Comparison of ENCODE assay signal across 16 cellular contexts in the genomic region with DNA sequence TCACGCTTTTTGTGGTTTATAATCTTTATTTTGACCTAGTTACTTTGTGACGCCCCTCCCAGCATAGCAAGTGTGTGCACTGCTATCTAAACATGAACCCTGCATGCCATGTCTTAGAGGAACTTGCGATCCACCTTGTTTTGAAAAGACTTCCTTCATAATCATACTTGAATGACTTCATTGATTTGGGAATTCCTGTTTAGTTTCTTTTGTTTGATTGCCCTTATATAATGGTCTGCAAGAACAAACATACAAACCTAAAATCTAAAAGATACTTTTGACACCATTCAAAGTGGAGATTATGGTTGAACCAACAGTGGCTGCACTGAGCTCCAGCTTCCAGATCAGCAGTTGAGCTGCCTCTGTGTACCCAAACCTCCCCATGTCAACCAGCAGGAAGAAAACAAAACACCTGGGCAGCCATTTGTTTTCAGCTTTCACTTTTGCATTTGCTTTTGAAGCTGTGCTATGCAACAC.
DNase-seq lines count a peak whose midpoint lies in the region; ATAC-seq, FAIRE-seq and TF ChIP-seq lines count a peak whose summit lies in the region.
"Had no signal": no experiment of that assay in that cellular context is flagged by ENCODE, and none has a peak within 500 bp of the region (broad histone marks: within the 10 kb centered on the region; RNA-seq: fewer than 3 reads in every experiment).

No MANE protein-coding gene starts in this region.

- peaks cover 98% of the 10 kb centered on the region for H3K4me1 Mint-ChIP-seq in activated CD4-positive, alpha-beta T cell treated with anti-CD3 and anti-CD28 coated beads, Interleukin-2, amount 10 ng/mL, durations not matched to agents 7 days and 5 days
- peaks cover 88% of the 10 kb centered on the region for H3K4me1 Mint-ChIP-seq in central memory CD8-positive, alpha-beta T cell

- H3K79me2 ChIP-seq in SK-N-SH (ENCODE audit: insufficient read depth) = no peaks in the 10 kb centered on the region

- H3K9me3 Mint-ChIP-seq in activated CD4-positive, alpha-beta T cell treated with anti-CD3 and anti-CD28 coated beads, Interleukin-2, amount 10 ng/mL, durations not matched to agents 7 days and 5 days = no peaks in the 10 kb centered on the region
- H3K9me3 Mint-ChIP-seq in central memory CD8-positive, alpha-beta T cell = no peaks in the 10 kb centered on the region
- H3K9me3 Mint-ChIP-seq: mesothelial cell of epicardium had no signal

- H3K36me3 ChIP-seq in Peyer's patch (no peaks in the 10 kb centered on the region), small intestine (ENCODE audit: control insufficient read depth in 2 of 2, insufficient read depth in 2 of 2, low read length in 2 of 2) (no peaks in the 10 kb centered on the region), WERI-Rb-1 (no peaks in the 10 kb centered on the region), SK-N-SH (replicated peaks in 1 of 2; ENCODE audit: control insufficient read depth in 1 of 2, insufficient read depth in 2 of 2, low read length in 1 of 2) (no peaks in the 10 kb centered on the region)
- H3K36me3 ChIP-seq: esophagus squamous epithelium had no signal

- FAIRE-seq in small intestine (lab: Jason Lieb, UNC) = no peak
- FAIRE-seq: HepG2 had no signal

- TF ChIP-seq RAD21 in SK-N-SH (IDR thresholded peaks at IDR 0.05; ENCODE audit: low read length) = no peak

- no peaks in the 10 kb centered on the region for H3K9me3 ChIP-seq in Peyer's patch
- H3K9me3 ChIP-seq in small intestine (ENCODE audit: control insufficient read depth, low read depth) = no peaks in the 10 kb centered on the region
- H3K9me3 ChIP-seq in WERI-Rb-1 (ENCODE audit: severe bottlenecking) = no peaks in the 10 kb centered on the region
- H3K9me3 ChIP-seq in SK-N-SH = no peaks in the 10 kb centered on the region
- H3K9me3 ChIP-seq: body of pancreas, esophagus squamous epithelium, testis had no signal

- CTCF ChIA-PET in activated CD4-positive, alpha-beta T cell treated with anti-CD3 and anti-CD28 coated beads, Interleukin-2, amount 10 ng/mL, durations not matched to agents 7 days and 5 days (lab: Charles Lee) = interaction anchor here (0.8 to 3.5 kb wide), 9 partner anchors 9 to 37 kb away, joined by 3 to 15 read pairs (median 6); no protein-coding TSS in a partner anchor
- CTCF ChIA-PET in SK-N-SH (lab: Yijun Ruan, JAX) = interaction anchor here (1.0 to 1.1 kb wide), 2 partner anchors 12 to 13 kb away, joined by 3 to 4 read pairs; no protein-coding TSS in a partner anchor

- H3K4me2 ChIP-seq in SK-N-SH = no peak overlapping the region

- H3K27me3 Mint-ChIP-seq in activated CD4-positive, alpha-beta T cell treated with anti-CD3 and anti-CD28 coated beads, Interleukin-2, amount 10 ng/mL, durations not matched to agents 7 days and 5 days = no peaks in the 10 kb centered on the region
- no peaks in the 10 kb centered on the region for H3K27me3 Mint-ChIP-seq in central memory CD8-positive, alpha-beta T cell

- TF ChIP-seq CTCF in Peyer's patch (IDR thresholded peaks at IDR 0.05) (no peak), WERI-Rb-1 (IDR thresholded peaks at IDR 0.05; ENCODE audit: low read depth, low read length) (no peak), SK-N-SH (IDR thresholded peaks at IDR 0.05) (no peak)

- peak in 1 of 2 donors; percentile 12 for TF ChIP-seq POLR2A in Peyer's patch (IDR thresholded peaks at IDR 0.05)

- no peaks in the 10 kb centered on the region for H3K27me3 ChIP-seq in Peyer's patch
- no peaks in the 10 kb centered on the region for H3K27me3 ChIP-seq in small intestine (ENCODE audit: control insufficient read depth in 2 of 2, insufficient read depth in 2 of 2, low read length in 2 of 2)
- no peaks in the 10 kb centered on the region for H3K27me3 ChIP-seq in WERI-Rb-1 (ENCODE audit: insufficient read depth, low read depth, severe bottlenecking)
- no peaks in the 10 kb centered on the region for H3K27me3 ChIP-seq in SK-N-SH (ENCODE audit: insufficient read depth)
- H3K27me3 ChIP-seq: esophagus squamous epithelium, testis had no signal

- ATAC-seq in central memory CD8-positive, alpha-beta T cell (replicated peaks; ENCODE audit: extremely low read depth, poor library complexity, severe bottlenecking) = peak; percentile 55
- ATAC-seq: HepG2 had no signal

- no peak overlapping the region for H3K9ac ChIP-seq in SK-N-SH

- H3K27ac ChIP-seq in Peyer's patch (peak overlapping the region; percentile 43 to 77 (median 62)), small intestine (ENCODE audit: low read depth in 1 of 2, low read length in 1 of 2) (peak overlapping the region; percentile 24 to 80), WERI-Rb-1 (no peak overlapping the region), SK-N-SH (ENCODE audit: low read depth in 2 of 2, low read length in 1 of 2) (no peak overlapping the region)
- H3K27ac ChIP-seq: body of pancreas, testis had no signal

- H3K4me3 ChIP-seq in Peyer's patch (no peak overlapping the region), small intestine (ENCODE audit: low read depth in 1 of 2, low read length in 2 of 2) (no peak overlapping the region), WERI-Rb-1 (ENCODE audit: low read depth, low read length) (no peak overlapping the region), SK-N-SH (ENCODE audit: low read depth in 2 of 2, low read length in 1 of 2) (no peak overlapping the region)
- H3K4me3 ChIP-seq: body of pancreas, testis had no signal

- no peaks in the 10 kb centered on the region for H4K20me1 ChIP-seq in SK-N-SH (ENCODE audit: insufficient read depth)

- peak; percentile 76 for DNase-seq in activated CD4-positive, alpha-beta T cell treated with anti-CD3 and anti-CD28 coated beads, Interleukin-2, amount 10 ng/mL, durations not matched to agents 7 days and 5 days
- no peak for DNase-seq in activated CD4-positive, alpha-beta T cell treated with anti-CD3 and anti-CD28 coated beads, Interleukin-2, amount 50 U/mL, for 48 hours
- DNase-seq in Peyer's patch (no peak), small intestine (peak; percentile 61), NCI-H524 (lab: John Stamatoyannopoulos, UW) (no peak), WERI-Rb-1 (no peak), SK-N-SH (no peak)
- DNase-seq in central memory CD8-positive, alpha-beta T cell (ENCODE audit: low spot score in 2 of 2) = peak in 1 of 2 donors; percentile 43
- DNase-seq: body of pancreas; DMS153; esophagus squamous epithelium; HCEC 1CT; stimulated activated CD4-positive, alpha-beta T cell treated with anti-CD3 and anti-CD28 coated beads, Interleukin-4, amount 100 ng/mL, for 4 hours; testis had no signal

- H3K4me1 ChIP-seq in Peyer's patch (peaks cover 0 to 35% (median 23%) of the 10 kb centered on the region in 4 donors), small intestine (ENCODE audit: control insufficient read depth in 2 of 2, insufficient read depth in 1 of 2, low read depth in 1 of 2, low read length in 1 of 2) (peaks cover 4 to 8% of the 10 kb centered on the region in 2 donors), SK-N-SH (ENCODE audit: control insufficient read depth in 1 of 2, insufficient read depth in 2 of 2, low read depth in 1 of 2, low read length in 1 of 2) (peaks cover 0 to 9% of the 10 kb centered on the region in 2 experiments; a peak in 2 of 4 replicates)
- H3K4me1 ChIP-seq: body of pancreas had no signal

- H3K4me3 Mint-ChIP-seq in activated CD4-positive, alpha-beta T cell treated with anti-CD3 and anti-CD28 coated beads, Interleukin-2, amount 10 ng/mL, durations not matched to agents 7 days and 5 days = peak overlapping the region; percentile 78
- peak overlapping the region; percentile 74 for H3K4me3 Mint-ChIP-seq in central memory CD8-positive, alpha-beta T cell
- H3K4me3 Mint-ChIP-seq: mesothelial cell of epicardium had no signal

- H3K27ac Mint-ChIP-seq in activated CD4-positive, alpha-beta T cell treated with anti-CD3 and anti-CD28 coated beads, Interleukin-2, amount 10 ng/mL, durations not matched to agents 7 days and 5 days = peak overlapping the region; percentile 99
- H3K27ac Mint-ChIP-seq in central memory CD8-positive, alpha-beta T cell (ENCODE audit: low read depth) = peak overlapping the region; percentile 93
- H3K27ac Mint-ChIP-seq: mesothelial cell of epicardium had no signal

- POLR2A ChIA-PET in activated CD4-positive, alpha-beta T cell treated with anti-CD3 and anti-CD28 coated beads, Interleukin-2, amount 10 ng/mL, durations not matched to agents 7 days and 5 days (lab: Charles Lee) = interaction anchor here (0.8 to 2.7 kb wide), 5 partner anchors 14 to 76 kb away, joined by 3 to 29 read pairs (median 3); no protein-coding TSS in a partner anchor
- POLR2A ChIA-PET in SK-N-SH (lab: Yijun Ruan, JAX) = no interaction called here

- 29 to 54% (median 34%) methylated on average over 3 of the region's 3 CpGs for WGBS in small intestine, 3 donors
- 6% methylated on average over 3 of the region's 3 CpGs for WGBS in SK-N-SH (ENCODE audit: low lambda C conversion rate)

- H3K36me3 Mint-ChIP-seq in activated CD4-positive, alpha-beta T cell treated with anti-CD3 and anti-CD28 coated beads, Interleukin-2, amount 10 ng/mL, durations not matched to agents 7 days and 5 days (ENCODE audit: low read depth) = peaks cover 21% of the 10 kb centered on the region
- H3K36me3 Mint-ChIP-seq in central memory CD8-positive, alpha-beta T cell (ENCODE audit: insufficient read depth) = peaks cover 18% of the 10 kb centered on the region
- H3K36me3 Mint-ChIP-seq: mesothelial cell of epicardium had no signal

- no peak for TF ChIP-seq EP300 in SK-N-SH (IDR thresholded peaks at IDR 0.05; ENCODE audit: borderline replicate concordance in 1 of 2, low read depth in 1 of 2, low read length in 1 of 2)

- H2AFZ ChIP-seq in SK-N-SH (ENCODE audit: low read depth) = no peak overlapping the region

- no peaks in the 10 kb centered on the region for H3K9me2 ChIP-seq in SK-N-SH

- no peaks in the 10 kb centered on the region for H3F3A ChIP-seq in SK-N-SH (replicated peaks; ENCODE audit: insufficient read depth)

TF ChIP-seq in SK-N-SH, 30 proteins besides CTCF, POLR2A, EP300 and RAD21 (continues in another document):
- TF ChIP-seq RCOR1 (IDR thresholded peaks at IDR 0.05; ENCODE audit: low read length) (no peak), ELF1 (IDR thresholded peaks at IDR 0.05) (no peak), JUND (IDR thresholded peaks at IDR 0.05) (no peak), FOSL2 (IDR thresholded peaks at IDR 0.05; ENCODE audit: borderline replicate concordance, low read depth) (no peak)
- TF ChIP-seq, protein P1, sequence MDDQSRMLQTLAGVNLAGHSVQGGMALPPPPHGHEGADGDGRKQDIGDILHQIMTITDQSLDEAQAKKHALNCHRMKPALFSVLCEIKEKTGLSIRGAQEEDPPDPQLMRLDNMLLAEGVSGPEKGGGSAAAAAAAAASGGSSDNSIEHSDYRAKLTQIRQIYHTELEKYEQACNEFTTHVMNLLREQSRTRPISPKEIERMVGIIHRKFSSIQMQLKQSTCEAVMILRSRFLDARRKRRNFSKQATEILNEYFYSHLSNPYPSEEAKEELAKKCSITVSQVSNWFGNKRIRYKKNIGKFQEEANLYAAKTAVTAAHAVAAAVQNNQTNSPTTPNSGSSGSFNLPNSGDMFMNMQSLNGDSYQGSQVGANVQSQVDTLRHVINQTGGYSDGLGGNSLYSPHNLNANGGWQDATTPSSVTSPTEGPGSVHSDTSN (IDR thresholded peaks at IDR 0.05) = no peak

Comparison
In these comparisons a context has a peak if more than half of its experiments do, and no peak if none do; other contexts are left out.
1. DNase-seq: peak in activated CD4-positive, alpha-beta T cell treated with anti-CD3 and anti-CD28 coated beads, Interleukin-2, amount 10 ng/mL, durations not matched to agents 7 days and 5 days (single experiment) and small intestine (single experiment); none in activated CD4-positive, alpha-beta T cell treated with anti-CD3 and anti-CD28 coated beads, Interleukin-2, amount 50 U/mL, for 48 hours (0 of 2), Peyer's patch (0 of 3), NCI-H524 (0 of 2), WERI-Rb-1 (single experiment) and SK-N-SH (single experiment).
2. H3K27ac ChIP-seq: peak in Peyer's patch (4 of 4) and small intestine (2 of 2); none in WERI-Rb-1 (single experiment) and SK-N-SH (0 of 2).